In the genomic region with DNA sequence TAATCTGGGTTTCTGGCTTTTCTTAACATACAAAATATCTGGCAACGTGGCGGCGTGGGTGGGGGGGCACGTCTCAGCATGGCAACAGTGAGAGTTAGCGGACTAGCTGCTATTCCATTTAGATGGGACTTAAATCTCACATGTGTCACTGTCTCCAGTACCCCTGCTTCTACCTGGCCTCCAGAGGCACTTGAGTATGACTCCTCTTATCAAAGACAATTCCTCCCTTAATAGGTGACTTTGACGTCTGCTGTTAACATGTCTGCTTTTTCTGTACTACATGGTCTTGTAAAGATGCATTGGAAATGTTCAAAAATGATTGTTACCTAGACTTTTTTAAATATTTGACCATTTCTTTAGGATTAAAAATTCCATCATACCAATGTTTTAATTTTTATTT, we compare ENCODE assay signal across 25 cellular contexts.
"Had no signal": no experiment of that assay in that cellular context is flagged by ENCODE, and none has a peak within 500 bp of the region (broad histone marks: within the 10 kb centered on the region; RNA-seq: fewer than 3 reads in every experiment).

No MANE protein-coding gene starts in this region.

- H3K4me3 ChIP-seq: neural progenitor cell, ovary, psoas muscle, right lobe of liver, sigmoid colon, stomach, thoracic aorta, thyroid gland, tibial nerve, upper lobe of left lung, vagina had no signal

- H3K4me1 ChIP-seq: neural progenitor cell, parathyroid adenoma, psoas muscle, right lobe of liver, sigmoid colon, thyroid gland, tibial nerve, upper lobe of left lung, vagina had no signal

- ATAC-seq: naive thymus-derived CD8-positive, alpha-beta T cell; natural killer cell treated with Interleukin-12 subunit alpha and Interleukin-12 subunit beta and Interleukin-15 and Interleukin-18, amount 100 ng/mL, for 72 hours; psoas muscle; right lobe of liver; stimulated activated effector memory CD8-positive, alpha-beta T cell treated with anti-CD3 and anti-CD28 coated beads, Interleukin-12 subunit alpha, Interleukin-12 subunit beta, amount 100 ng/mL, for 72 hours; stimulated activated naive B cell treated with anti-CD40 and anti-IgM and Interleukin-4, amounts not matched to agents 10 μg/mL and 1 μg/mL and 100 μg/mL, for 72 hours had no signal

- DNase-seq: naive thymus-derived CD8-positive, alpha-beta T cell; nephron progenitor cell; occipital lobe; ovary; psoas muscle; right lobe of liver; sigmoid colon; small intestine; stimulated activated CD4-positive, alpha-beta T cell treated with anti-CD3 and anti-CD28 coated beads, Interleukin-15, amount 100 ng/mL, for 24 hours; stimulated activated CD4-positive, alpha-beta T cell treated with anti-CD3 and anti-CD28 coated beads, Interleukin-2, amount 100 ng/mL, for 24 hours; stimulated activated CD4-positive, alpha-beta T cell treated with anti-CD3 and anti-CD28 coated beads, Interleukin-2, amount 100 ng/mL, for 48 hours; stimulated activated CD4-positive, alpha-beta T cell treated with anti-CD3 and anti-CD28 coated beads, Interleukin-4, amount 100 ng/mL, for 24 hours; stimulated activated naive B cell treated with anti-CD40 and anti-IgM and Interleukin-4, amounts not matched to agents 10 μg/mL and 1 μg/mL and 100 μg/mL, for 72 hours; stimulated activated naive CD4-positive, alpha-beta T cell treated with Interleukin-2 at 50 U/mL for 16 hours; stomach; thyroid gland; trophoblast cell had no signal

- H3K36me3 ChIP-seq: ovary, right lobe of liver, sigmoid colon, stomach, thoracic aorta, thyroid gland, tibial nerve, upper lobe of left lung, vagina had no signal

- H3K27ac ChIP-seq: neural progenitor cell, ovary, parathyroid adenoma, psoas muscle, right lobe of liver, sigmoid colon, stomach, thoracic aorta, thyroid gland, tibial nerve, upper lobe of left lung, vagina had no signal

- H3K27me3 ChIP-seq: neural progenitor cell, ovary, right lobe of liver, sigmoid colon, stomach, thyroid gland, tibial nerve, upper lobe of left lung, vagina had no signal

- H3K9me3 ChIP-seq: ovary, psoas muscle, right lobe of liver, thoracic aorta, thyroid gland, vagina had no signal
